In the genomic region with DNA sequence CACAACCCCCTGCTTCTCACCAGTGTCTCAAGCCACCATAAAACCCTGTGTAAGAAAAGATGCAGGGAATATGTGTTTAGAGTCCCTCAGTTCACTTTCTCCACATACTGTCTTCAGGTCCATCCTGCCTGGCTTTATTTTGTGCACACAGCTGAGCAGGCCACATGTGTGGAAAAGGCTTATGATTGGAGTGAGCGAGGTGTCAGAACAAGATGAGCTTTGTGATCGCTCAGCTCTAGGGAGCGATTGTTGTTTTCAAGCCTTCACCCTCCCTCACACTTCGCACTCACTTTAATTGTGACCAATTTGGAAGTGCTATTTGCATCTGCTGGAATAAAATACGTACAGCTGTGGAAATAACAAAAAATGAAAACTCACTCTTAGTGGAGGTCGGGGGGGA, we compare ENCODE assay signal across 25 cellular contexts.
"Had no signal": no experiment of that assay in that cellular context is flagged by ENCODE, and none has a peak within 500 bp of the region (broad histone marks: within the 10 kb centered on the region; RNA-seq: fewer than 3 reads in every experiment).

No MANE protein-coding gene starts in this region.

- ATAC-seq: left colon; left lung; lower lobe of right lung; naive thymus-derived CD8-positive, alpha-beta T cell; right lobe of liver; stimulated activated naive B cell treated with anti-CD40 and anti-IgM and Interleukin-4, amounts not matched to agents 10 μg/mL and 1 μg/mL and 100 μg/mL, for 72 hours; stimulated activated naive CD8-positive, alpha-beta T cell treated with anti-CD3 and anti-CD28 coated beads, Interleukin-15, Interleukin-2, amounts not matched to agents 100 U/mL and 50 U/mL, for 24 hours; upper lobe of right lung had no signal

- H3K27ac ChIP-seq: left lung, lower lobe of right lung, neutrophil, parathyroid adenoma, right atrium auricular region, right lobe of liver, skin epidermis, stomach, suprapubic skin, thoracic aorta, tibial artery, upper lobe of right lung had no signal

- DNase-seq: hippocampal formation; kidney; left colon; left lung; lower lobe of right lung; mammary epithelial cell; naive thymus-derived CD8-positive, alpha-beta T cell; occipital lobe; right lobe of liver; stimulated activated CD4-positive, alpha-beta T cell treated with anti-CD3 and anti-CD28 coated beads, Interleukin-12 subunit alpha, Interleukin-12 subunit beta, amount 100 ng/mL, for 4 hours; stimulated activated CD4-positive, alpha-beta T cell treated with anti-CD3 and anti-CD28 coated beads, Interleukin-15, amount 100 ng/mL, for 24 hours; stimulated activated CD4-positive, alpha-beta T cell treated with anti-CD3 and anti-CD28 coated beads, Interleukin-2, amount 100 ng/mL, for 24 hours; stimulated activated CD4-positive, alpha-beta T cell treated with anti-CD3 and anti-CD28 coated beads, Interleukin-4, amount 100 ng/mL, for 1 hour; stimulated activated naive B cell treated with anti-CD40 and anti-IgM and Interleukin-4, amounts not matched to agents 10 μg/mL and 1 μg/mL and 100 μg/mL, for 72 hours; stimulated activated naive CD8-positive, alpha-beta T cell treated with anti-CD3 and anti-CD28 coated beads, Interleukin-15, Interleukin-2, amounts not matched to agents 100 U/mL and 50 U/mL, for 24 hours; stomach; tibial artery; trophoblast cell; upper lobe of right lung had no signal
